In the genomic region with DNA sequence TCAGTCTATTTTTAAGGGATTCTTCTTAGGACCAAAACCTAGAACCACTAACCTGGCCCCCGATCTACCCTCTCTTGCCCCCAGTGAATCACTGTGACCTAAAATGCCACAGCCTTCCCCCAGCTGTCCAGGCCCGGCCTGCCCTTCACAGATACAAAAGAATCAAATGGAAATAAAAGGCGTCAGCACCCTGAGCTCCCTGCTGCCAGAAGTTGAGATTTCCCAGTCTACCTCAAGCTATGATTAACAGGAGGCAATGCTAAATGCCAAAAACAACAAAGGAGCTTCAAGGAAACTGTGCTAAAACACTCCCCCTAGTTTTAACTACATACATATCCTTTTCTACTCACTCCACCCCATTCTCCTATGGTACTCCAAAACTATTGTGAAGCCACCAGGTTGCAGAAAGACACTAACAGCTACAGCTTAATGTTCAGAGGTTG, we compare ENCODE assay signal across 9 cellular contexts.
DNase-seq lines count a peak whose midpoint lies in the region; ATAC-seq, FAIRE-seq and TF ChIP-seq lines count a peak whose summit lies in the region.
"Had no signal": no experiment of that assay in that cellular context is flagged by ENCODE, and none has a peak within 500 bp of the region (broad histone marks: within the 10 kb centered on the region; RNA-seq: fewer than 3 reads in every experiment).

No MANE protein-coding gene starts in this region.

- WGBS in gastroesophageal sphincter (ENCODE audit: low coverage in 1 of 2), 2 donors = 0 to 9% methylated on average over 1 to 3 of the region's 3 CpGs
- 81 to 94% (median 81%) methylated on average over 3 of the region's 3 CpGs for WGBS in small intestine, 3 donors

- H3K79me2 ChIP-seq in PC-3 (ENCODE audit: low read length) (no peaks in the 10 kb centered on the region), osteoblast (ENCODE audit: insufficient read depth, low read length) (no peaks in the 10 kb centered on the region)

- CTCF ChIA-PET in PC-3 (lab: Charles Lee) = interaction anchor here (0.6 kb wide), 1 partner anchor 17 kb away, joined by 3 read pairs; no protein-coding TSS in a partner anchor

- H3K9me3 ChIP-seq in PC-3 (ENCODE audit: low read length) (no peaks in the 10 kb centered on the region), gastroesophageal sphincter (no peaks in the 10 kb centered on the region), osteoblast (ENCODE audit: low read depth, low read length) (no peaks in the 10 kb centered on the region), small intestine (ENCODE audit: control insufficient read depth, low read depth) (no peaks in the 10 kb centered on the region)

- no peak for TF ChIP-seq POLR2A in gastroesophageal sphincter (IDR thresholded peaks at IDR 0.05)

- H3K9me2 ChIP-seq in PC-3 (replicated peaks; ENCODE audit: low read length) = no peaks in the 10 kb centered on the region

- H2AFZ ChIP-seq in PC-3 (ENCODE audit: low read length) (no peak overlapping the region), osteoblast (ENCODE audit: low read length) (no peak overlapping the region)

- H3K4me2 ChIP-seq in PC-3 (ENCODE audit: low read length) (no peak overlapping the region), osteoblast (ENCODE audit: insufficient read depth, low read length) (peak overlapping the region; percentile 5)
- H3K4me2 ChIP-seq: smooth muscle cell had no signal

- H4K20me1 ChIP-seq in PC-3 (ENCODE audit: low read length) (no peaks in the 10 kb centered on the region), osteoblast (ENCODE audit: insufficient read depth, low read length) (no peaks in the 10 kb centered on the region)

- H3K9ac ChIP-seq in PC-3 (ENCODE audit: low read length) = no peak overlapping the region

- TF ChIP-seq EP300 in gastroesophageal sphincter (IDR thresholded peaks at IDR 0.05) = no peak

- no peak for FAIRE-seq in small intestine (lab: Jason Lieb, UNC)

- TF ChIP-seq CTCF in PC-3 (conservative IDR thresholded peaks at IDR 0.05; ENCODE audit: low read depth, low read length) (no peak), gastroesophageal sphincter (IDR thresholded peaks at IDR 0.05) (peak in 1 of 4 experiments; percentile 35), osteoblast (IDR thresholded peaks at IDR 0.05; ENCODE audit: extremely low read depth, low read depth, low read length) (peak; percentile 23)

- H3K27me3 ChIP-seq in PC-3 (ENCODE audit: low read length) (no peaks in the 10 kb centered on the region), gastroesophageal sphincter (no peaks in the 10 kb centered on the region), osteoblast (ENCODE audit: insufficient read depth, low read length) (no peaks in the 10 kb centered on the region), small intestine (ENCODE audit: control insufficient read depth in 2 of 2, insufficient read depth in 2 of 2, low read length in 2 of 2) (no peaks in the 10 kb centered on the region)

- H3K4me1 ChIP-seq in PC-3 (ENCODE audit: insufficient read depth, low read length) = peaks cover 4% of the 10 kb centered on the region; the same call in 1 of the 2 replicates
- H3K4me1 ChIP-seq in gastroesophageal sphincter = peaks cover 13 to 54% (median 21%) of the 10 kb centered on the region in 3 donors
- peaks cover 12% of the 10 kb centered on the region for H3K4me1 ChIP-seq in osteoblast (ENCODE audit: insufficient read depth, low read length)
- no peaks in the 10 kb centered on the region for H3K4me1 ChIP-seq in small intestine (ENCODE audit: control insufficient read depth in 2 of 2, insufficient read depth in 1 of 2, low read depth in 1 of 2, low read length in 1 of 2)

- H3K4me3 ChIP-seq in PC-3 (ENCODE audit: low read length) = no peak overlapping the region
- no peak overlapping the region for H3K4me3 ChIP-seq in gastroesophageal sphincter
- no peak overlapping the region for H3K4me3 ChIP-seq in osteoblast (ENCODE audit: insufficient read depth, low read length)
- H3K4me3 ChIP-seq in small intestine (ENCODE audit: low read depth in 1 of 2, low read length in 2 of 2) = no peak overlapping the region
- H3K4me3 ChIP-seq: smooth muscle cell had no signal

- H3F3A ChIP-seq in PC-3 (ENCODE audit: low read length, unreplicated experiment) = no peaks in the 10 kb centered on the region

- no TSS peak for BruUV-seq in PC-3 (replicated peaks; lab: Mats Ljungman, UMichigan)

- no peak overlapping the region for H3K27ac ChIP-seq in PC-3 (ENCODE audit: low read length)
- peak overlapping the region; percentile 20 to 79 (median 78) for H3K27ac ChIP-seq in gastroesophageal sphincter
- H3K27ac ChIP-seq in osteoblast (ENCODE audit: low read depth, low read length) = no peak overlapping the region
- no peak overlapping the region for H3K27ac ChIP-seq in small intestine (ENCODE audit: low read depth in 1 of 2, low read length in 1 of 2)

- ATAC-seq in PC-3 (peak; percentile 65), gastroesophageal sphincter (peak; percentile 80), HG03439 (IDR thresholded peaks at IDR 0.05; ENCODE audit: unreplicated experiment) (no peak), GM18498 (IDR thresholded peaks at IDR 0.05; ENCODE audit: unreplicated experiment) (no peak)

- POLR2A ChIA-PET in PC-3 (lab: Charles Lee; ENCODE audit: unreplicated experiment) = interaction anchor here (0.6 kb wide), 2 partner anchors 60 to 223 kb away, joined by 4 read pairs; no protein-coding TSS in a partner anchor

- intact Hi-C loops in PC-3 (cut with micrococcal nuclease) = no loop called here

- DNase-seq in AG20443 (ENCODE audit: low spot score) = peak; percentile 10
- peak; percentile 15 for DNase-seq in PC-3
- DNase-seq in osteoblast (ENCODE audit: insufficient read length, low spot score, missing footprints) = peak; percentile 77
- DNase-seq in iPS-NIHi7 (ENCODE audit: extremely low spot score) = no peak
- no peak for DNase-seq in small intestine

- H3K36me3 ChIP-seq in PC-3 (ENCODE audit: low read depth, low read length) (no peaks in the 10 kb centered on the region), gastroesophageal sphincter (no peaks in the 10 kb centered on the region), osteoblast (ENCODE audit: insufficient read depth, low read length) (no peaks in the 10 kb centered on the region), small intestine (ENCODE audit: control insufficient read depth in 2 of 2, insufficient read depth in 2 of 2, low read length in 2 of 2) (no peaks in the 10 kb centered on the region)

Comparison
In these comparisons a context has a peak if more than half of its experiments do, and no peak if none do; other contexts are left out.
1. DNase-seq: peak in AG20443 (single experiment), PC-3 (single experiment) and osteoblast (single experiment); none in iPS-NIHi7 (single experiment) and small intestine (single experiment).
2. ATAC-seq: peak in PC-3 (single experiment) and gastroesophageal sphincter (single experiment); none in HG03439 (single experiment) and GM18498 (single experiment).
3. H3K27ac ChIP-seq: peak in gastroesophageal sphincter (4 of 4); none in PC-3 (single experiment), osteoblast (single experiment) and small intestine (0 of 2).